Comparison of ENCODE assay signal across 12 cellular contexts in genomic region chr15:74315626-74316025, GRCh38. TPM values are rescaled to one million over a fixed set of nuclear protein-coding genes. Genes with fewer than 3 reads are reported as not detected.
A peak's percentile ranks its signal among the peaks of the same experiment; 100 is the strongest.
DNase-seq lines count a peak whose midpoint lies in the region; ATAC-seq and TF ChIP-seq lines count a peak whose summit lies in the region.
"Had no signal": no experiment of that assay in that cellular context is flagged by ENCODE, and none has a peak within 500 bp of the region (broad histone marks: within the 10 kb centered on the region; RNA-seq: fewer than 3 reads in every experiment).

No MANE protein-coding gene starts in this region.

- H3K9me3 ChIP-seq in neuronal stem cell (replicated peaks in 1 of 2; ENCODE audit: control insufficient read depth in 2 of 2, insufficient read depth in 1 of 2, low read depth in 1 of 2, low read length in 2 of 2), result no peaks in the 10 kb centered on the region
- H3K9me3 ChIP-seq: A549 had no signal

- H3K18ac ChIP-seq in neuronal stem cell (ENCODE audit: low read length), result peak overlapping the region; percentile 25

- H3K27me3 ChIP-seq in neuronal stem cell (ENCODE audit: control insufficient read depth in 3 of 3, insufficient read depth in 3 of 3, low read depth in 1 of 3, low read length in 3 of 3), result no peaks in the 10 kb centered on the region
- H3K27me3 ChIP-seq in dorsolateral prefrontal cortex, result peaks cover 0 to 4% (median 0%) of the 10 kb centered on the region in 45 donors

- no peaks in the 10 kb centered on the region for H3K36me3 Mint-ChIP-seq in activated CD4-positive, alpha-beta T cell treated with anti-CD3 and anti-CD28 coated beads for 36 hours (ENCODE audit: low read depth)
- H3K36me3 Mint-ChIP-seq in activated CD8-positive, alpha-beta T cell treated with anti-CD3 and anti-CD28 coated beads for 36 hours (ENCODE audit: low read depth), result no peaks in the 10 kb centered on the region

- no peak overlapping the region for H2BK120ac ChIP-seq in neuronal stem cell (ENCODE audit: low read depth, low read length)

- H2BK5ac ChIP-seq in neuronal stem cell (ENCODE audit: low read length), result no peak overlapping the region

- H2AFZ ChIP-seq in neuronal stem cell (ENCODE audit: low read length), result no peak overlapping the region

- peak; percentile 31 for ATAC-seq in activated CD4-positive, alpha-beta T cell treated with anti-CD3 and anti-CD28 coated beads for 36 hours
- peak; percentile 77 for ATAC-seq in HG03108 (IDR thresholded peaks at IDR 0.05; ENCODE audit: unreplicated experiment)
- ATAC-seq in activated CD8-positive, alpha-beta T cell treated with anti-CD3 and anti-CD28 coated beads for 36 hours, result peak; percentile 73
- ATAC-seq: A549 had no signal

- peak overlapping the region; percentile 35 for H3K27ac Mint-ChIP-seq in activated CD4-positive, alpha-beta T cell treated with anti-CD3 and anti-CD28 coated beads for 36 hours
- peak overlapping the region; percentile 84 for H3K27ac Mint-ChIP-seq in activated CD8-positive, alpha-beta T cell treated with anti-CD3 and anti-CD28 coated beads for 36 hours

- H3K27ac ChIP-seq in neuronal stem cell (replicated peaks; ENCODE audit: low read length) (no peak overlapping the region), dorsolateral prefrontal cortex (no peak overlapping the region)
- H3K27ac ChIP-seq: A549, KMS-11 had no signal

- H3K9ac ChIP-seq in neuronal stem cell (ENCODE audit: low read depth, low read length, poor library complexity), result no peak overlapping the region
- H3K9ac ChIP-seq: KMS-11 had no signal

- no peaks in the 10 kb centered on the region for H3K9me3 Mint-ChIP-seq in activated CD4-positive, alpha-beta T cell treated with anti-CD3 and anti-CD28 coated beads for 36 hours (ENCODE audit: low read depth)
- H3K9me3 Mint-ChIP-seq in activated CD8-positive, alpha-beta T cell treated with anti-CD3 and anti-CD28 coated beads for 36 hours, result no peaks in the 10 kb centered on the region

- H3K4ac ChIP-seq in neuronal stem cell (ENCODE audit: low read length), result no peak overlapping the region

- no peak overlapping the region for H4K8ac ChIP-seq in neuronal stem cell (ENCODE audit: low read depth, low read length)

- peak; percentile 53 for DNase-seq in activated CD4-positive, alpha-beta T cell treated with anti-CD3 and anti-CD28 coated beads for 36 hours
- no peak for DNase-seq in activated CD4-positive, alpha-beta T cell treated with anti-CD3 and anti-CD28 coated beads, Interleukin-2, amount 50 U/mL, for 1 hour
- DNase-seq in activated CD8-positive, alpha-beta T cell treated with anti-CD3 and anti-CD28 coated beads for 36 hours, result peak; percentile 83
- DNase-seq in neuronal stem cell (ENCODE audit: low spot score), result no peak
- no peak for DNase-seq in dorsolateral prefrontal cortex
- DNase-seq in NCI-H526 (lab: John Stamatoyannopoulos, UW), result no peak
- no peak for DNase-seq in NCI-H526 treated with DMSO at 0.1 percent for 48 hours (lab: John Stamatoyannopoulos, UW)
- DNase-seq: activated effector memory CD4-positive, alpha-beta T cell treated with anti-CD3 and anti-CD28 coated beads, Interleukin-2, amount 50 U/mL, for 16 hours; stimulated activated CD4-positive, alpha-beta T cell treated with anti-CD3 and anti-CD28 coated beads, Interleukin-4, amount 100 ng/mL, for 1 hour had no signal

- intact Hi-C loops in activated CD4-positive, alpha-beta T cell treated with anti-CD3 and anti-CD28 coated beads for 36 hours (cut with DNase I, micrococcal nuclease), result loop anchor here in 1 of 2 experiments (5.0 kb wide), 1 partner anchor 343 kb away; no protein-coding TSS in a partner anchor
- intact Hi-C loops in activated CD8-positive, alpha-beta T cell treated with anti-CD3 and anti-CD28 coated beads for 36 hours (cut with micrococcal nuclease), result loop anchor here (10.0 kb wide), 1 partner anchor 341 kb away; no protein-coding TSS in a partner anchor
- intact Hi-C loops in dorsolateral prefrontal cortex (cut with DNase I), result loop anchor here (5.0 to 10.0 kb wide), 3 partner anchors 271 to 351 kb away; no protein-coding TSS in a partner anchor

- H3K4me3 ChIP-seq in neuronal stem cell (ENCODE audit: low read length in 2 of 2) (no peak overlapping the region), dorsolateral prefrontal cortex (no peak overlapping the region)
- H3K4me3 ChIP-seq: A549 had no signal

- no peak overlapping the region for H2AK5ac ChIP-seq in neuronal stem cell (ENCODE audit: low read depth, low read length)

- H3K27me3 Mint-ChIP-seq in activated CD4-positive, alpha-beta T cell treated with anti-CD3 and anti-CD28 coated beads for 36 hours, result no peaks in the 10 kb centered on the region
- no peaks in the 10 kb centered on the region for H3K27me3 Mint-ChIP-seq in activated CD8-positive, alpha-beta T cell treated with anti-CD3 and anti-CD28 coated beads for 36 hours

- no peak overlapping the region for H2BK15ac ChIP-seq in neuronal stem cell (ENCODE audit: low read length)

- peak overlapping the region; percentile 68 for H2BK12ac ChIP-seq in neuronal stem cell (ENCODE audit: low read length)

- H3K4me3 Mint-ChIP-seq in activated CD4-positive, alpha-beta T cell treated with anti-CD3 and anti-CD28 coated beads for 36 hours, result no peak overlapping the region
- H3K4me3 Mint-ChIP-seq in activated CD8-positive, alpha-beta T cell treated with anti-CD3 and anti-CD28 coated beads for 36 hours, result peak overlapping the region; percentile 65

- H3K4me1 ChIP-seq in neuronal stem cell (ENCODE audit: control insufficient read depth in 2 of 2, insufficient read depth in 1 of 2, low read depth in 1 of 2, low read length in 2 of 2), result peaks cover 36 to 51% of the 10 kb centered on the region in 2 donors

- H3K4me2 ChIP-seq in neuronal stem cell (ENCODE audit: insufficient read depth, low read length, poor library complexity, severe bottlenecking), result no peak overlapping the region
- H3K4me2 ChIP-seq: A549, KMS-11 had no signal

- H3K79me1 ChIP-seq in neuronal stem cell (ENCODE audit: low read depth, low read length), result no peaks in the 10 kb centered on the region

- no peaks in the 10 kb centered on the region for H3K36me3 ChIP-seq in neuronal stem cell (replicated peaks in 1 of 2; ENCODE audit: control insufficient read depth in 2 of 2, insufficient read depth in 2 of 2, low read length in 2 of 2)

- no peak overlapping the region for H3K14ac ChIP-seq in neuronal stem cell (ENCODE audit: low read length)

- H4K91ac ChIP-seq in neuronal stem cell (ENCODE audit: low read depth, low read length, poor library complexity), result no peak overlapping the region

- POLR2A ChIA-PET in activated CD4-positive, alpha-beta T cell treated with anti-CD3 and anti-CD28 coated beads for 36 hours (lab: Charles Lee), result interaction anchor here (0.7 kb wide), 1 partner anchor 19 kb away, joined by 3 read pairs; no protein-coding TSS in a partner anchor
- POLR2A ChIA-PET in activated CD8-positive, alpha-beta T cell treated with anti-CD3 and anti-CD28 coated beads for 36 hours (lab: Charles Lee), result interaction anchor here (0.6 to 1.2 kb wide), 2 partner anchors 174 to 187 kb away, joined by 4 read pairs; no protein-coding TSS in a partner anchor

- no CpG with 5 or more reads among the region's 5 CpGs for whole genome bisulfite sequencing in neuronal stem cell (ENCODE audit: extremely low coverage in 2 of 2, insufficient read length in 2 of 2, insufficient replicate concordance in 1 of 2), 2 donors

- TF ChIP-seq CTCF in activated CD8-positive, alpha-beta T cell treated with anti-CD3 and anti-CD28 coated beads for 36 hours (IDR thresholded peaks at IDR 0.05), result no peak
- no peak for TF ChIP-seq CTCF in dorsolateral prefrontal cortex (IDR thresholded peaks at IDR 0.05 in 54 of 56, conservative IDR thresholded peaks at IDR 0.05 in 2 of 56; ENCODE audit: low read depth in 1 of 56, partially characterized antibody in 56 of 56)

- CTCF ChIA-PET in activated CD4-positive, alpha-beta T cell treated with anti-CD3 and anti-CD28 coated beads for 36 hours (lab: Charles Lee), result interaction anchor here (0.9 kb wide), 1 partner anchor 190 kb away, joined by 3 read pairs; no protein-coding TSS in a partner anchor
- CTCF ChIA-PET in activated CD8-positive, alpha-beta T cell treated with anti-CD3 and anti-CD28 coated beads for 36 hours (lab: Charles Lee), result interaction anchor here (1.2 to 1.6 kb wide), 2 partner anchors 182 to 187 kb away, joined by 4 read pairs; no protein-coding TSS in a partner anchor

- H3K4me1 Mint-ChIP-seq in activated CD4-positive, alpha-beta T cell treated with anti-CD3 and anti-CD28 coated beads for 36 hours, result peaks cover 20% of the 10 kb centered on the region
- peaks cover 64% of the 10 kb centered on the region for H3K4me1 Mint-ChIP-seq in activated CD8-positive, alpha-beta T cell treated with anti-CD3 and anti-CD28 coated beads for 36 hours (ENCODE audit: low read depth)

- H3K23ac ChIP-seq in neuronal stem cell (ENCODE audit: low read depth, low read length, poor library complexity), result no peak overlapping the region

RNA-seq across cellular contexts. Expression of gene CYP11A1, which starts 51.8 kb away (rescaled TPM):
- not detected for total RNA-seq in activated CD4-positive, alpha-beta T cell treated with anti-CD3 and anti-CD28 coated beads for 36 hours
- total RNA-seq in activated CD8-positive, alpha-beta T cell treated with anti-CD3 and anti-CD28 coated beads for 36 hours, result under 1 TPM; 0.29 to 0.31 TPM
- 0.77 TPM for polyA plus RNA-seq in neuronal stem cell (2013, experiment 1 of 2)
- polyA plus RNA-seq in neuronal stem cell (2013, experiment 2 of 2), result 0.80 TPM
- total RNA-seq in dorsolateral prefrontal cortex, result 1 to 10 TPM in 106 of 120 experiments, under 1 TPM in 14; 0.37 to 5.5 (median 2.0) TPM

Comparison
In these comparisons a context has a peak if more than half of its experiments do, and no peak if none do; other contexts are left out.
1. DNase-seq: peak in activated CD4-positive, alpha-beta T cell treated with anti-CD3 and anti-CD28 coated beads for 36 hours (single experiment) and activated CD8-positive, alpha-beta T cell treated with anti-CD3 and anti-CD28 coated beads for 36 hours (single experiment); none in activated CD4-positive, alpha-beta T cell treated with anti-CD3 and anti-CD28 coated beads, Interleukin-2, amount 50 U/mL, for 1 hour (single experiment), neuronal stem cell (single experiment), dorsolateral prefrontal cortex (0 of 10), NCI-H526 (0 of 2) and NCI-H526 treated with DMSO at 0.1 percent for 48 hours (single experiment).
2. Peak in every context shown above with its lines, with median percentiles within 50 percentile points of each other: ATAC-seq.